ENCODE assay signal across 8 cellular contexts in the genomic region with DNA sequence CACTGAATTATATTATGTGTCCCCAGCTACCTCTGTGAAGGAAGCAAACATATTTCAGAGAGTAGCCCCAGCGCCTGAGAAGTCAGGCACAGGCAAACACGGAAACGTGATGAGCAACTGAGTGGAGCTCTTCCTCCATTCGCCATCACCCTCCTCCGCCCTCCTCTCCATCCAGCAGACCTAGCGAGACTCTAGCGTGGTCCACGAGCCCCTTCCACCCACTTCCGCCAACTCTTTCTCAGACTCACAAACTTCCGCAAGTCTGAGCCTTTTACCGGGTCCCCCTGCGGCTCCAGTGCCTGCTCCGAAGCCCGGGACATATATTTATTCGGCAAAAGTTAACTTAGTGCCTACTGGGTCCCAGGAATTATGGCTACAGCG. TPM values are rescaled to one million over a fixed set of nuclear protein-coding genes. Genes with fewer than 3 reads are reported as not detected.
DNase-seq lines count a peak whose midpoint lies in the region; ATAC-seq and TF ChIP-seq lines count a peak whose summit lies in the region.

No MANE protein-coding gene starts in this region.

- intact Hi-C loops in PC-9 (cut with micrococcal nuclease; ENCODE audit: unreplicated experiment): loop anchor here (1.0 kb wide), 1 partner anchor 177 kb away; no protein-coding TSS in a partner anchor
- intact Hi-C loops in testis (cut with DNase I; ENCODE audit: low total_unique reads): no loop called here

- peaks cover 46% of the 10 kb centered on the region for H4K20me1 ChIP-seq in PC-9 (ENCODE audit: insufficient read depth)

- POLR2A ChIA-PET in PC-9 (lab: Charles Lee; ENCODE audit: unreplicated experiment): interaction anchor here (0.6 to 1.7 kb wide), 8 partner anchors 46 to 528 kb away, joined by 3 to 28 read pairs (median 4); partner anchors contain the start of genes IDH3B and NOP56

- H3K36me3 Mint-ChIP-seq in activated T-helper 17 cell treated with anti-CD3 and anti-CD28 coated beads, Interleukin-2, amount 50 U/mL, for 72 hours (ENCODE audit: low read depth): peaks cover 60% of the 10 kb centered on the region

- TF ChIP-seq CTCF in PC-9 (conservative IDR thresholded peaks at IDR 0.05) (no peak), fibroblast of villous mesenchyme (IDR thresholded peaks at IDR 0.05; ENCODE audit: insufficient read depth, low read depth, low read length) (no peak), testis (IDR thresholded peaks at IDR 0.05) (no peak)

- H3K27me3 Mint-ChIP-seq in activated T-helper 17 cell treated with anti-CD3 and anti-CD28 coated beads, Interleukin-2, amount 50 U/mL, for 72 hours: no peaks in the 10 kb centered on the region

- peaks cover 33% of the 10 kb centered on the region for H3F3A ChIP-seq in PC-9 (ENCODE audit: insufficient read depth, low read depth)

- H2AFZ ChIP-seq in PC-9: peak overlapping the region; percentile 81

- no peak for TF ChIP-seq POLR2A in testis (IDR thresholded peaks at IDR 0.05)

- DNase-seq in AG08395 (ENCODE audit: low spot score) (peak; percentile 66), PC-9 (peak; percentile 29 to 37), fibroblast of villous mesenchyme (ENCODE audit: low read depth) (peak; percentile 64), occipital lobe (lab: John Stamatoyannopoulos, UW) (peak; percentile 60), testis (peak; percentile 63)

- no TSS peak for BruUV-seq in PC-9 (replicated peaks; lab: Mats Ljungman, UMichigan)

- peaks cover 50% of the 10 kb centered on the region for H3K79me2 ChIP-seq in PC-9 (ENCODE audit: low read depth)

- H3K4me3 ChIP-seq in PC-9 (peak overlapping the region; percentile 92), fibroblast of villous mesenchyme (ENCODE audit: low read depth, low read length) (peak overlapping the region; percentile 84), testis (peak overlapping the region; percentile 69 to 94)

- no peaks in the 10 kb centered on the region for H3K27me3 ChIP-seq in PC-9 (ENCODE audit: insufficient read depth, low read depth)
- no peaks in the 10 kb centered on the region for H3K27me3 ChIP-seq in testis

- H3K9me2 ChIP-seq in PC-9 (ENCODE audit: insufficient read depth): no peaks in the 10 kb centered on the region

- H3K4me2 ChIP-seq in PC-9: peak overlapping the region; percentile 100

- peak; percentile 41 for ATAC-seq in GM18909 (IDR thresholded peaks at IDR 0.05; ENCODE audit: poor library complexity, unreplicated experiment)
- ATAC-seq in HG03521 (IDR thresholded peaks at IDR 0.05; ENCODE audit: unreplicated experiment): peak; percentile 22
- peak; percentile 57 for ATAC-seq in activated T-helper 17 cell treated with anti-CD3 and anti-CD28 coated beads, Interleukin-2, amount 50 U/mL, for 72 hours (replicated peaks)

- H3K9me3 ChIP-seq in PC-9 (ENCODE audit: insufficient read depth, low read depth) (no peaks in the 10 kb centered on the region), testis (no peaks in the 10 kb centered on the region)

- peaks cover 35% of the 10 kb centered on the region for H3K36me3 ChIP-seq in PC-9 (ENCODE audit: low read depth)
- H3K36me3 ChIP-seq in testis (ENCODE audit: low read depth, missing control alignments): no peaks in the 10 kb centered on the region

- H3K4me1 ChIP-seq in PC-9 (replicated peaks; ENCODE audit: insufficient read depth): peaks cover 21% of the 10 kb centered on the region
- H3K4me1 ChIP-seq in testis: peaks cover 13% of the 10 kb centered on the region

- WGBS in testis, 2 donors: 0% methylated on average over 15 to 16 of the region's 16 CpGs

- peak overlapping the region; percentile 100 for H3K27ac Mint-ChIP-seq in activated T-helper 17 cell treated with anti-CD3 and anti-CD28 coated beads, Interleukin-2, amount 50 U/mL, for 72 hours

- CTCF ChIA-PET in PC-9 (lab: Charles Lee): no interaction called here

- H3K4me1 Mint-ChIP-seq in activated T-helper 17 cell treated with anti-CD3 and anti-CD28 coated beads, Interleukin-2, amount 50 U/mL, for 72 hours: peaks cover 38% of the 10 kb centered on the region

- H3K27ac ChIP-seq in PC-9: peak overlapping the region; percentile 90
- H3K27ac ChIP-seq in testis: peak overlapping the region; percentile 90 to 93

- H3K9me3 Mint-ChIP-seq in activated T-helper 17 cell treated with anti-CD3 and anti-CD28 coated beads, Interleukin-2, amount 50 U/mL, for 72 hours: no peaks in the 10 kb centered on the region

- H3K4me3 Mint-ChIP-seq in activated T-helper 17 cell treated with anti-CD3 and anti-CD28 coated beads, Interleukin-2, amount 50 U/mL, for 72 hours: peak overlapping the region; percentile 100

RNA-seq across cellular contexts. Expression of gene SNRPB, which starts 0.5 kb away (rescaled TPM):
- total RNA-seq in PC-9 (2021) (310 and 349 TPM in 2 replicates), fibroblast of villous mesenchyme (146 and 153 TPM in 2 replicates), occipital lobe (43.5 TPM), testis (100 to 1,000 TPM; 140 to 207 TPM)
- total RNA-seq in activated T-helper 17 cell treated with anti-CD3 and anti-CD28 coated beads, Interleukin-2, amount 50 U/mL, for 72 hours: 100 to 1,000 TPM; 329 to 489 TPM
- 171 TPM for polyA plus RNA-seq in testis (ENCODE audit: insufficient read depth, low read depth, low replicate concordance)

RNA-seq across cellular contexts. Expression of gene ZNF343, which starts 38.7 kb away (rescaled TPM):
- total RNA-seq in PC-9 (2021): 10.0 and 11.9 TPM in 2 replicates
- 10 to 100 TPM in 1 of 2 donors, 1 to 10 TPM in 1; 8.0 to 10.1 TPM for total RNA-seq in activated T-helper 17 cell treated with anti-CD3 and anti-CD28 coated beads, Interleukin-2, amount 50 U/mL, for 72 hours
- total RNA-seq in fibroblast of villous mesenchyme: 10.4 and 11.3 TPM in 2 replicates
- 11.5 TPM for total RNA-seq in occipital lobe
- total RNA-seq in testis: 10 to 100 TPM in 1 of 2 donors, 1 to 10 TPM in 1; 9.9 to 11.7 TPM
- 11.0 TPM for polyA plus RNA-seq in testis (ENCODE audit: insufficient read depth, low read depth, low replicate concordance)

Comparison
In these comparisons a context has a peak if more than half of its experiments do, and no peak if none do; other contexts are left out.
1. Peak in every context shown above with its lines: DNase-seq, ATAC-seq, H3K4me3 ChIP-seq and H3K27ac ChIP-seq.